In the genomic region with DNA sequence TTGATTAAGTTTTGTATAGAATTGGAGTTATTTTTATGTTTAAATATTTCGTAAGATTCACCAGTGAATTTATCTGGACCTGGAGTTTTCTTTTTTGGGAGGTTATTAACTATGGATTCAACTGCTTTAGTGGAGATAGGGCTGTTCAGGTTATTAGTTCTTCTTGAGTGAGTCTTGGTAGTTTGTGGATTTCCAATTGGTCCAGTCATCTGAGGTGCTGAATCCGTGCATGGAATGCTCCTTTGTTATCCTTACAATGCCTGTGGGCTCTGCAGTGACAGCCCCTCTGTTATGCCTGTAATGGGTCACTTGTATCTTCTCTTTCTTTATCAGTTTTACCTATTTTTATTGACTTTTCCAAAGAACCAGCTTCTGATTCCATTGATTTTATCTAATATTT, we compare ENCODE assay signal across 2 cellular contexts.
TF ChIP-seq lines count a peak whose summit lies in the region.

No MANE protein-coding gene starts in this region.

TF ChIP-seq in SK-N-SH, 30 proteins besides CTCF, POLR2A, EP300 and RAD21 (continued from another document):
- TF ChIP-seq, protein P1, sequence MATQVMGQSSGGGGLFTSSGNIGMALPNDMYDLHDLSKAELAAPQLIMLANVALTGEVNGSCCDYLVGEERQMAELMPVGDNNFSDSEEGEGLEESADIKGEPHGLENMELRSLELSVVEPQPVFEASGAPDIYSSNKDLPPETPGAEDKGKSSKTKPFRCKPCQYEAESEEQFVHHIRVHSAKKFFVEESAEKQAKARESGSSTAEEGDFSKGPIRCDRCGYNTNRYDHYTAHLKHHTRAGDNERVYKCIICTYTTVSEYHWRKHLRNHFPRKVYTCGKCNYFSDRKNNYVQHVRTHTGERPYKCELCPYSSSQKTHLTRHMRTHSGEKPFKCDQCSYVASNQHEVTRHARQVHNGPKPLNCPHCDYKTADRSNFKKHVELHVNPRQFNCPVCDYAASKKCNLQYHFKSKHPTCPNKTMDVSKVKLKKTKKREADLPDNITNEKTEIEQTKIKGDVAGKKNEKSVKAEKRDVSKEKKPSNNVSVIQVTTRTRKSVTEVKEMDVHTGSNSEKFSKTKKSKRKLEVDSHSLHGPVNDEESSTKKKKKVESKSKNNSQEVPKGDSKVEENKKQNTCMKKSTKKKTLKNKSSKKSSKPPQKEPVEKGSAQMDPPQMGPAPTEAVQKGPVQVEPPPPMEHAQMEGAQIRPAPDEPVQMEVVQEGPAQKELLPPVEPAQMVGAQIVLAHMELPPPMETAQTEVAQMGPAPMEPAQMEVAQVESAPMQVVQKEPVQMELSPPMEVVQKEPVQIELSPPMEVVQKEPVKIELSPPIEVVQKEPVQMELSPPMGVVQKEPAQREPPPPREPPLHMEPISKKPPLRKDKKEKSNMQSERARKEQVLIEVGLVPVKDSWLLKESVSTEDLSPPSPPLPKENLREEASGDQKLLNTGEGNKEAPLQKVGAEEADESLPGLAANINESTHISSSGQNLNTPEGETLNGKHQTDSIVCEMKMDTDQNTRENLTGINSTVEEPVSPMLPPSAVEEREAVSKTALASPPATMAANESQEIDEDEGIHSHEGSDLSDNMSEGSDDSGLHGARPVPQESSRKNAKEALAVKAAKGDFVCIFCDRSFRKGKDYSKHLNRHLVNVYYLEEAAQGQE (IDR thresholded peaks at IDR 0.05; ENCODE audit: low read depth, low read length), result 0 out of 2 replicates have a peak, but pooled peaks have one; percentile 20

TF ChIP-seq in SK-N-SH treated with all-trans-retinoic acid at 6 μM for 48 hours, 23 proteins besides CTCF, POLR2A, EP300 and RAD21 (continued from another document):
- TF ChIP-seq, protein P2, sequence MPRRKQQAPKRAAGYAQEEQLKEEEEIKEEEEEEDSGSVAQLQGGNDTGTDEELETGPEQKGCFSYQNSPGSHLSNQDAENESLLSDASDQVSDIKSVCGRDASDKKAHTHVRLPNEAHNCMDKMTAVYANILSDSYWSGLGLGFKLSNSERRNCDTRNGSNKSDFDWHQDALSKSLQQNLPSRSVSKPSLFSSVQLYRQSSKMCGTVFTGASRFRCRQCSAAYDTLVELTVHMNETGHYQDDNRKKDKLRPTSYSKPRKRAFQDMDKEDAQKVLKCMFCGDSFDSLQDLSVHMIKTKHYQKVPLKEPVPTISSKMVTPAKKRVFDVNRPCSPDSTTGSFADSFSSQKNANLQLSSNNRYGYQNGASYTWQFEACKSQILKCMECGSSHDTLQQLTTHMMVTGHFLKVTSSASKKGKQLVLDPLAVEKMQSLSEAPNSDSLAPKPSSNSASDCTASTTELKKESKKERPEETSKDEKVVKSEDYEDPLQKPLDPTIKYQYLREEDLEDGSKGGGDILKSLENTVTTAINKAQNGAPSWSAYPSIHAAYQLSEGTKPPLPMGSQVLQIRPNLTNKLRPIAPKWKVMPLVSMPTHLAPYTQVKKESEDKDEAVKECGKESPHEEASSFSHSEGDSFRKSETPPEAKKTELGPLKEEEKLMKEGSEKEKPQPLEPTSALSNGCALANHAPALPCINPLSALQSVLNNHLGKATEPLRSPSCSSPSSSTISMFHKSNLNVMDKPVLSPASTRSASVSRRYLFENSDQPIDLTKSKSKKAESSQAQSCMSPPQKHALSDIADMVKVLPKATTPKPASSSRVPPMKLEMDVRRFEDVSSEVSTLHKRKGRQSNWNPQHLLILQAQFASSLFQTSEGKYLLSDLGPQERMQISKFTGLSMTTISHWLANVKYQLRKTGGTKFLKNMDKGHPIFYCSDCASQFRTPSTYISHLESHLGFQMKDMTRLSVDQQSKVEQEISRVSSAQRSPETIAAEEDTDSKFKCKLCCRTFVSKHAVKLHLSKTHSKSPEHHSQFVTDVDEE (CRISPR knock-in tag; IDR thresholded peaks at IDR 0.05), result no peak
- no peak for TF ChIP-seq ZNF8 (CRISPR knock-in tag; IDR thresholded peaks at IDR 0.05)
- TF ChIP-seq, protein P3, sequence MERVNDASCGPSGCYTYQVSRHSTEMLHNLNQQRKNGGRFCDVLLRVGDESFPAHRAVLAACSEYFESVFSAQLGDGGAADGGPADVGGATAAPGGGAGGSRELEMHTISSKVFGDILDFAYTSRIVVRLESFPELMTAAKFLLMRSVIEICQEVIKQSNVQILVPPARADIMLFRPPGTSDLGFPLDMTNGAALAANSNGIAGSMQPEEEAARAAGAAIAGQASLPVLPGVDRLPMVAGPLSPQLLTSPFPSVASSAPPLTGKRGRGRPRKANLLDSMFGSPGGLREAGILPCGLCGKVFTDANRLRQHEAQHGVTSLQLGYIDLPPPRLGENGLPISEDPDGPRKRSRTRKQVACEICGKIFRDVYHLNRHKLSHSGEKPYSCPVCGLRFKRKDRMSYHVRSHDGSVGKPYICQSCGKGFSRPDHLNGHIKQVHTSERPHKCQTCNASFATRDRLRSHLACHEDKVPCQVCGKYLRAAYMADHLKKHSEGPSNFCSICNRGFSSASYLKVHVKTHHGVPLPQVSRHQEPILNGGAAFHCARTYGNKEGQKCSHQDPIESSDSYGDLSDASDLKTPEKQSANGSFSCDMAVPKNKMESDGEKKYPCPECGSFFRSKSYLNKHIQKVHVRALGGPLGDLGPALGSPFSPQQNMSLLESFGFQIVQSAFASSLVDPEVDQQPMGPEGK (CRISPR knock-in tag; IDR thresholded peaks at IDR 0.05; ENCODE audit: borderline replicate concordance), result no peak
- no peak for TF ChIP-seq ARNTL (CRISPR knock-in tag; IDR thresholded peaks at IDR 0.05; ENCODE audit: borderline replicate concordance, low read depth)
- TF ChIP-seq ZC3H10 (CRISPR knock-in tag; IDR thresholded peaks at IDR 0.05), result no peak
- TF ChIP-seq, protein P4, sequence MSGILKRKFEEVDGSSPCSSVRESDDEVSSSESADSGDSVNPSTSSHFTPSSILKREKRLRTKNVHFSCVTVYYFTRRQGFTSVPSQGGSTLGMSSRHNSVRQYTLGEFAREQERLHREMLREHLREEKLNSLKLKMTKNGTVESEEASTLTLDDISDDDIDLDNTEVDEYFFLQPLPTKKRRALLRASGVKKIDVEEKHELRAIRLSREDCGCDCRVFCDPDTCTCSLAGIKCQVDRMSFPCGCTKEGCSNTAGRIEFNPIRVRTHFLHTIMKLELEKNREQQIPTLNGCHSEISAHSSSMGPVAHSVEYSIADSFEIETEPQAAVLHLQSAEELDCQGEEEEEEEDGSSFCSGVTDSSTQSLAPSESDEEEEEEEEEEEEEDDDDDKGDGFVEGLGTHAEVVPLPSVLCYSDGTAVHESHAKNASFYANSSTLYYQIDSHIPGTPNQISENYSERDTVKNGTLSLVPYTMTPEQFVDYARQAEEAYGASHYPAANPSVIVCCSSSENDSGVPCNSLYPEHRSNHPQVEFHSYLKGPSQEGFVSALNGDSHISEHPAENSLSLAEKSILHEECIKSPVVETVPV (CRISPR knock-in tag; IDR thresholded peaks at IDR 0.05), result no peak
- TF ChIP-seq ZFP30 (CRISPR knock-in tag; IDR thresholded peaks at IDR 0.05), result no peak
- TF ChIP-seq, protein P5, sequence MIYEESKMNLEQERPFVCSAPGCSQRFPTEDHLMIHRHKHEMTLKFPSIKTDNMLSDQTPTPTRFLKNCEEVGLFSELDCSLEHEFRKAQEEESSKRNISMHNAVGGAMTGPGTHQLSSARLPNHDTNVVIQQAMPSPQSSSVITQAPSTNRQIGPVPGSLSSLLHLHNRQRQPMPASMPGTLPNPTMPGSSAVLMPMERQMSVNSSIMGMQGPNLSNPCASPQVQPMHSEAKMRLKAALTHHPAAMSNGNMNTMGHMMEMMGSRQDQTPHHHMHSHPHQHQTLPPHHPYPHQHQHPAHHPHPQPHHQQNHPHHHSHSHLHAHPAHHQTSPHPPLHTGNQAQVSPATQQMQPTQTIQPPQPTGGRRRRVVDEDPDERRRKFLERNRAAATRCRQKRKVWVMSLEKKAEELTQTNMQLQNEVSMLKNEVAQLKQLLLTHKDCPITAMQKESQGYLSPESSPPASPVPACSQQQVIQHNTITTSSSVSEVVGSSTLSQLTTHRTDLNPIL (CRISPR knock-in tag; IDR thresholded peaks at IDR 0.05; ENCODE audit: low read depth), result no peak
- TF ChIP-seq, protein P6, sequence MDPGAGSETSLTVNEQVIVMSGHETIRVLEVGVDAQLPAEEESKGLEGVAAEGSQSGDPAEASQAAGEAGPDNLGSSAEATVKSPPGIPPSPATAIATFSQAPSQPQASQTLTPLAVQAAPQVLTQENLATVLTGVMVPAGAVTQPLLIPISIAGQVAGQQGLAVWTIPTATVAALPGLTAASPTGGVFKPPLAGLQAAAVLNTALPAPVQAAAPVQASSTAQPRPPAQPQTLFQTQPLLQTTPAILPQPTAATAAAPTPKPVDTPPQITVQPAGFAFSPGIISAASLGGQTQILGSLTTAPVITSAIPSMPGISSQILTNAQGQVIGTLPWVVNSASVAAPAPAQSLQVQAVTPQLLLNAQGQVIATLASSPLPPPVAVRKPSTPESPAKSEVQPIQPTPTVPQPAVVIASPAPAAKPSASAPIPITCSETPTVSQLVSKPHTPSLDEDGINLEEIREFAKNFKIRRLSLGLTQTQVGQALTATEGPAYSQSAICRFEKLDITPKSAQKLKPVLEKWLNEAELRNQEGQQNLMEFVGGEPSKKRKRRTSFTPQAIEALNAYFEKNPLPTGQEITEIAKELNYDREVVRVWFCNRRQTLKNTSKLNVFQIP (CRISPR knock-in tag; IDR thresholded peaks at IDR 0.05; ENCODE audit: borderline replicate concordance, low read depth), result no peak
- TF ChIP-seq ZFP3 (CRISPR knock-in tag; IDR thresholded peaks at IDR 0.05), result no peak
TF ChIP-seq in SK-N-SH treated with all-trans-retinoic acid at 6 μM for 48 hours: peak in this region for 0.
